2 cellular contexts compared by ENCODE assay signal in genomic region chr1:199843856-199844255, GRCh38.
TF ChIP-seq lines count a peak whose summit lies in the region.

No MANE protein-coding gene starts in this region.

TF ChIP-seq in SK-N-SH treated with all-trans-retinoic acid at 6 μM for 48 hours, 23 proteins besides CTCF, POLR2A, EP300 and RAD21 (continued from another document):
- TF ChIP-seq BACH2 (CRISPR knock-in tag; IDR thresholded peaks at IDR 0.05; ENCODE audit: borderline replicate concordance) (no peak), ARNTL (CRISPR knock-in tag; IDR thresholded peaks at IDR 0.05; ENCODE audit: borderline replicate concordance, low read depth) (no peak), ZFP3 (CRISPR knock-in tag; IDR thresholded peaks at IDR 0.05) (no peak)

TF ChIP-seq in SK-N-SH, 30 proteins besides CTCF, POLR2A, EP300 and RAD21 (continued from another document):
- TF ChIP-seq FOSL2 (IDR thresholded peaks at IDR 0.05; ENCODE audit: borderline replicate concordance, low read depth) (no peak), GABPA (IDR thresholded peaks at IDR 0.05; ENCODE audit: low read depth) (no peak), SIN3A (IDR thresholded peaks at IDR 0.05; ENCODE audit: borderline replicate concordance, low read depth, low read length) (no peak)
- TF ChIP-seq, protein P1, sequence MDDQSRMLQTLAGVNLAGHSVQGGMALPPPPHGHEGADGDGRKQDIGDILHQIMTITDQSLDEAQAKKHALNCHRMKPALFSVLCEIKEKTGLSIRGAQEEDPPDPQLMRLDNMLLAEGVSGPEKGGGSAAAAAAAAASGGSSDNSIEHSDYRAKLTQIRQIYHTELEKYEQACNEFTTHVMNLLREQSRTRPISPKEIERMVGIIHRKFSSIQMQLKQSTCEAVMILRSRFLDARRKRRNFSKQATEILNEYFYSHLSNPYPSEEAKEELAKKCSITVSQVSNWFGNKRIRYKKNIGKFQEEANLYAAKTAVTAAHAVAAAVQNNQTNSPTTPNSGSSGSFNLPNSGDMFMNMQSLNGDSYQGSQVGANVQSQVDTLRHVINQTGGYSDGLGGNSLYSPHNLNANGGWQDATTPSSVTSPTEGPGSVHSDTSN (IDR thresholded peaks at IDR 0.05), result no peak
TF ChIP-seq in SK-N-SH: peak in this region for 0.
